Comparison of ENCODE assay signal across 8 cellular contexts in genomic region chr21:28781602-28782274, GRCh38.
A peak's percentile ranks its signal among the peaks of the same experiment; 100 is the strongest.
DNase-seq lines count a peak whose midpoint lies in the region; ATAC-seq and TF ChIP-seq lines count a peak whose summit lies in the region.

No MANE protein-coding gene starts in this region.

- no peak overlapping the region for H3K27ac ChIP-seq in brain microvascular endothelial cell
- no peak overlapping the region for H3K27ac ChIP-seq in Peyer's patch

- H3K36me3 ChIP-seq in brain microvascular endothelial cell (replicated peaks) = no peaks in the 10 kb centered on the region
- H3K36me3 ChIP-seq in Peyer's patch = no peaks in the 10 kb centered on the region

- H3K27me3 ChIP-seq in brain microvascular endothelial cell (replicated peaks) (no peaks in the 10 kb centered on the region), Peyer's patch (no peaks in the 10 kb centered on the region)

- H3K9me3 Mint-ChIP-seq in activated naive CD4-positive, alpha-beta T cell treated with anti-CD3 and anti-CD28 coated beads for 36 hours = no peaks in the 10 kb centered on the region
- H3K9me3 Mint-ChIP-seq in stimulated activated naive B cell treated with anti-CD40 and anti-IgM and Interleukin-4, amounts not matched to agents 10 μg/mL and 1 μg/mL and 100 μg/mL, for 72 hours = peaks cover 3 to 4% of the 10 kb centered on the region in 2 donors

- H3K9me3 ChIP-seq in Peyer's patch = no peaks in the 10 kb centered on the region

- H3K4me3 Mint-ChIP-seq in activated naive CD4-positive, alpha-beta T cell treated with anti-CD3 and anti-CD28 coated beads for 36 hours = no peak overlapping the region
- no peak overlapping the region for H3K4me3 Mint-ChIP-seq in stimulated activated naive B cell treated with anti-CD40 and anti-IgM and Interleukin-4, amounts not matched to agents 10 μg/mL and 1 μg/mL and 100 μg/mL, for 72 hours

- no peak overlapping the region for H3K27ac Mint-ChIP-seq in activated naive CD4-positive, alpha-beta T cell treated with anti-CD3 and anti-CD28 coated beads for 36 hours
- H3K27ac Mint-ChIP-seq in stimulated activated naive B cell treated with anti-CD40 and anti-IgM and Interleukin-4, amounts not matched to agents 10 μg/mL and 1 μg/mL and 100 μg/mL, for 72 hours = no peak overlapping the region

- TF ChIP-seq CTCF in brain microvascular endothelial cell (IDR thresholded peaks at IDR 0.05; ENCODE audit: low read depth, low read length, missing control alignments) (peak; percentile 76), Peyer's patch (IDR thresholded peaks at IDR 0.05) (peak in 3 of 6 experiments; percentile 12 to 26 (median 16))

- CTCF ChIA-PET in activated naive CD4-positive, alpha-beta T cell treated with anti-CD3 and anti-CD28 coated beads for 36 hours (lab: Charles Lee) = interaction anchor here (0.8 to 4.3 kb wide), 7 partner anchors 9 to 264 kb away, joined by 3 to 17 read pairs (median 4); no protein-coding TSS in a partner anchor

- peaks cover 8% of the 10 kb centered on the region for H3K36me3 Mint-ChIP-seq in activated naive CD4-positive, alpha-beta T cell treated with anti-CD3 and anti-CD28 coated beads for 36 hours (ENCODE audit: low read depth)
- H3K36me3 Mint-ChIP-seq in stimulated activated naive B cell treated with anti-CD40 and anti-IgM and Interleukin-4, amounts not matched to agents 10 μg/mL and 1 μg/mL and 100 μg/mL, for 72 hours = peaks cover 6 to 18% of the 10 kb centered on the region in 2 donors

- ATAC-seq in HG03442 (IDR thresholded peaks at IDR 0.05; ENCODE audit: unreplicated experiment) = peak; percentile 69
- ATAC-seq in stimulated activated naive B cell treated with anti-CD40 and anti-IgM and Interleukin-4, amounts not matched to agents 10 μg/mL and 1 μg/mL and 100 μg/mL, for 72 hours (replicated peaks) = peak; percentile 64 to 67

- no peak for TF ChIP-seq POLR2A in Peyer's patch (IDR thresholded peaks at IDR 0.05)

- in situ Hi-C loops in brain microvascular endothelial cell (cut with HindIII; ENCODE audit: low pct_ligation_motif_present, low sequenced_read_pairs) = no loop called here

- H3K4me1 Mint-ChIP-seq in activated naive CD4-positive, alpha-beta T cell treated with anti-CD3 and anti-CD28 coated beads for 36 hours (ENCODE audit: low read depth) = peaks cover 1% of the 10 kb centered on the region
- H3K4me1 Mint-ChIP-seq in stimulated activated naive B cell treated with anti-CD40 and anti-IgM and Interleukin-4, amounts not matched to agents 10 μg/mL and 1 μg/mL and 100 μg/mL, for 72 hours = no peaks in the 10 kb centered on the region

- no peaks in the 10 kb centered on the region for H3K4me1 ChIP-seq in Peyer's patch

- peak; percentile 18 for DNase-seq in activated naive CD4-positive, alpha-beta T cell treated with anti-CD3 and anti-CD28 coated beads for 36 hours
- DNase-seq in activated naive CD4-positive, alpha-beta T cell treated with Interleukin-2 at 50 U/mL for 16 hours = no peak
- DNase-seq in brain microvascular endothelial cell = peak; percentile 44
- DNase-seq in stimulated activated naive B cell treated with anti-CD40 and anti-IgM and Interleukin-4, amounts not matched to agents 10 μg/mL and 1 μg/mL and 100 μg/mL, for 72 hours = no peak
- DNase-seq in Peyer's patch = no peak
- DNase-seq in H4 (ENCODE audit: low spot score) = no peak
- DNase-seq in activated gamma-delta T cell treated with Interleukin-2 at 50 U/mL for 16 hours = no peak

- no peaks in the 10 kb centered on the region for H3K27me3 Mint-ChIP-seq in activated naive CD4-positive, alpha-beta T cell treated with anti-CD3 and anti-CD28 coated beads for 36 hours (ENCODE audit: low read depth)
- no peaks in the 10 kb centered on the region for H3K27me3 Mint-ChIP-seq in stimulated activated naive B cell treated with anti-CD40 and anti-IgM and Interleukin-4, amounts not matched to agents 10 μg/mL and 1 μg/mL and 100 μg/mL, for 72 hours

- no peak overlapping the region for H3K4me3 ChIP-seq in brain microvascular endothelial cell (ENCODE audit: low read depth, low read length)
- H3K4me3 ChIP-seq in Peyer's patch = no peak overlapping the region

- intact Hi-C loops in activated naive CD4-positive, alpha-beta T cell treated with anti-CD3 and anti-CD28 coated beads for 36 hours (cut with micrococcal nuclease) = no loop called here

Comparison
In these comparisons a context has a peak if more than half of its experiments do, and no peak if none do; other contexts are left out.
1. DNase-seq: peak in activated naive CD4-positive, alpha-beta T cell treated with anti-CD3 and anti-CD28 coated beads for 36 hours (single experiment) and brain microvascular endothelial cell (single experiment); none in activated naive CD4-positive, alpha-beta T cell treated with Interleukin-2 at 50 U/mL for 16 hours (single experiment), stimulated activated naive B cell treated with anti-CD40 and anti-IgM and Interleukin-4, amounts not matched to agents 10 μg/mL and 1 μg/mL and 100 μg/mL, for 72 hours (single experiment), Peyer's patch (0 of 3), H4 (single experiment) and activated gamma-delta T cell treated with Interleukin-2 at 50 U/mL for 16 hours (single experiment).